8 cellular contexts compared by ENCODE assay signal in the genomic region with DNA sequence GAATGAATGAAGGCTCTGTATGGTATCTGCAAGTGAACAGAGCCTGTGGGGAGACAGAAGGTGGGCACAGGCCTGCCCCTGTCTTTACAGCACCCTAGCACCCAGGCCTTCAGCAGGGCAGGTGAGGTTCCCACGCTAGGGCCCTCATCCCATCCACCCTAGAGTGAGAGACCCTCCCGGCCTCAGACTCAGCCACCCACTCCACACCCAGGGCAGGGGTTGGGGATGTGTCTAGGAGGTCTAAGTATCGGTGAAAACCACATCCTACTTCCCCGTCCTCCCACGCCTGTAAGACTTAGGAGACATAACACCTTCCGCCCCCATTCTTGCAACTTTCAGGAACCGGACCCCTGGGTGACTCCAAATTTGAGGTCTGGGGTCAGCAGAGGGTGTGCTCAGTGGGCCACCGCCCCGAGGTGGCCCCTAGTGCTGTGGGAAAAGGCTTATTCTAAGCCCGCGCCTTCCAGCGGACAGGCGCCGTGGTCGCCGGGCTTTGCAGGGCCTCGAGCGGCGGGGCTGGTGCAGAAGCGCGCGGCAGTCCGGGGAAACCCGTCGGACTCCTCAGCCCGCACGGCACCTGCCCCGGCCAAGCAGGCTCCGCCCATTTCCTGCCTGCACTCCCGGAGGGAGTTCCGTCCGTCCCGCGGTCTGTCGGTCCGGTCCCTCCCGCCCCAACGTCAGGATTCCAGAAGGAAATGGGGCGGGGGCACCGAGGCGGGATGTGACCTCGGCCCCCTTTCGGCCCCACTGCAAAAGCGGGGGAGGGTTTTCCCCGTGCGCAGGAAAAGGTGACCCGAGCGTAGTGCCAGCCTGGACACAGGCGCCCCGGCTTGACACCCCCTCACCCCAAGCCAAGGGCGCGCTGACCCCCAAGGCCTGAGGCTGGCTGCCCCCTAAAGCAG. TPM values are rescaled to one million over a fixed set of nuclear protein-coding genes. Genes with fewer than 3 reads are reported as not detected.
DNase-seq lines count a peak whose midpoint lies in the region; ATAC-seq and TF ChIP-seq lines count a peak whose summit lies in the region.

No MANE protein-coding gene starts in this region.

- H3K27me3 ChIP-seq in GM23248 (replicated peaks; ENCODE audit: insufficient read depth) = no peaks in the 10 kb centered on the region

- H3K9ac ChIP-seq in ES-I3 (ENCODE audit: low read depth, low read length) (peak overlapping the region; percentile 75), GM23248 (no peak overlapping the region)

- peaks cover 62% of the 10 kb centered on the region for H3K4me1 Mint-ChIP-seq in activated CD4-positive, alpha-beta memory T cell treated with anti-CD3 and anti-CD28 coated beads for 36 hours (ENCODE audit: low read depth)
- peaks cover 59 to 71% of the 10 kb centered on the region in 2 donors for H3K4me1 Mint-ChIP-seq in natural killer cell

- H3K9me3 Mint-ChIP-seq in activated CD4-positive, alpha-beta memory T cell treated with anti-CD3 and anti-CD28 coated beads for 36 hours = no peaks in the 10 kb centered on the region
- no peaks in the 10 kb centered on the region for H3K9me3 Mint-ChIP-seq in natural killer cell

- CTCF ChIA-PET in activated CD4-positive, alpha-beta memory T cell treated with anti-CD3 and anti-CD28 coated beads for 36 hours (lab: Charles Lee) = interaction anchor here (0.9 to 2.5 kb wide), 13 partner anchors 22 to 441 kb away, joined by 3 to 59 read pairs (median 5); a partner anchor contains a TSS

- POLR2A ChIA-PET in activated CD4-positive, alpha-beta memory T cell treated with anti-CD3 and anti-CD28 coated beads for 36 hours (lab: Charles Lee) = interaction anchor here (0.6 to 2.3 kb wide), 8 partner anchors 10 to 114 kb away, joined by 3 to 15 read pairs (median 3); a partner anchor contains a TSS

- intact Hi-C loops in activated CD4-positive, alpha-beta memory T cell treated with anti-CD3 and anti-CD28 coated beads for 36 hours (cut with micrococcal nuclease) = loop anchor here (2.0 to 10.0 kb wide), 3 partner anchors 82 to 344 kb away; a partner anchor contains a TSS
- intact Hi-C loops in natural killer cell (cut with micrococcal nuclease) = loop anchor here (2.0 to 5.0 kb wide), 2 partner anchors 22 to 441 kb away; a partner anchor contains a TSS

- peak overlapping the region; percentile 74 for H3K4me2 ChIP-seq in GM23248 (ENCODE audit: unreplicated experiment)

- peaks cover 15% of the 10 kb centered on the region for H3K4me1 ChIP-seq in ES-I3 (ENCODE audit: insufficient read depth, low read length)
- peaks cover 14% of the 10 kb centered on the region for H3K4me1 ChIP-seq in GM23248 (ENCODE audit: insufficient read depth)

- H2AFZ ChIP-seq in GM23248 = peak overlapping the region; percentile 79

- H3K4me3 Mint-ChIP-seq in activated CD4-positive, alpha-beta memory T cell treated with anti-CD3 and anti-CD28 coated beads for 36 hours = peak overlapping the region; percentile 76
- H3K4me3 Mint-ChIP-seq in natural killer cell = peak overlapping the region; percentile 83

- DNase-seq in GM23248 (peak; percentile 45), NCI-H2029 treated with DMSO at 0.1 percent for 48 hours (lab: John Stamatoyannopoulos, UW) (peak; percentile 39), epithelial cell of prostate (ENCODE audit: low read depth, low spot score) (no peak), natural killer cell (peak; percentile 63), ureter (ENCODE audit: low spot score) (peak; percentile 82), GOT3 (lab: John Stamatoyannopoulos, UW) (no peak)
- peak; percentile 83 for DNase-seq in activated CD4-positive, alpha-beta memory T cell treated with anti-CD3 and anti-CD28 coated beads for 36 hours

- no peaks in the 10 kb centered on the region for H3K27me3 Mint-ChIP-seq in activated CD4-positive, alpha-beta memory T cell treated with anti-CD3 and anti-CD28 coated beads for 36 hours
- no peaks in the 10 kb centered on the region for H3K27me3 Mint-ChIP-seq in natural killer cell (ENCODE audit: low read depth in 2 of 2)

- H3K9me3 ChIP-seq in ES-I3 (ENCODE audit: control insufficient read depth, insufficient read depth, low read length) = no peaks in the 10 kb centered on the region
- H3K9me3 ChIP-seq in GM23248 (ENCODE audit: low read depth) = no peaks in the 10 kb centered on the region

- H3K27ac ChIP-seq in GM23248 (no peak overlapping the region), epithelial cell of prostate (peak overlapping the region; percentile 96)

- no peaks in the 10 kb centered on the region for H4K20me1 ChIP-seq in GM23248 (ENCODE audit: insufficient read depth)

- in situ Hi-C loops in GM23248 (cut with MboI) = no loop called here

- no peaks in the 10 kb centered on the region for H3K9me2 ChIP-seq in GM23248 (ENCODE audit: insufficient read depth)

- no peak for TF ChIP-seq CTCF in natural killer cell (IDR thresholded peaks at IDR 0.05)

- H3K79me2 ChIP-seq in GM23248 (ENCODE audit: insufficient read depth) = peaks cover 24% of the 10 kb centered on the region

- H3K27ac Mint-ChIP-seq in activated CD4-positive, alpha-beta memory T cell treated with anti-CD3 and anti-CD28 coated beads for 36 hours = peak overlapping the region; percentile 83
- H3K27ac Mint-ChIP-seq in natural killer cell = peak overlapping the region; percentile 88 to 95

- H3F3A ChIP-seq in GM23248 (ENCODE audit: insufficient read depth) = peaks cover under 1% of the 10 kb centered on the region; the same call in 1 of the 2 replicates

- H3K36me3 ChIP-seq in ES-I3 (ENCODE audit: insufficient read depth, low read length) = peaks cover 7% of the 10 kb centered on the region; the same call in 1 of the 2 replicates
- no peaks in the 10 kb centered on the region for H3K36me3 ChIP-seq in GM23248 (ENCODE audit: low read depth)

- 33 to 59% methylated on average over 12 to 51 of the region's 52 CpGs for WGBS in GM23248 (ENCODE audit: low coverage in 1 of 2, low lambda C conversion rate in 2 of 2, missing lambda C conversion rate in 2 of 2), 2 experiments

- peak; percentile 22 to 41 (median 24) for ATAC-seq in natural killer cell

- peak overlapping the region; percentile 56 for H3K4me3 ChIP-seq in GM23248

- peaks cover 35% of the 10 kb centered on the region for H3K36me3 Mint-ChIP-seq in activated CD4-positive, alpha-beta memory T cell treated with anti-CD3 and anti-CD28 coated beads for 36 hours
- H3K36me3 Mint-ChIP-seq in natural killer cell = peaks cover 7% of the 10 kb centered on the region

RNA-seq across cellular contexts. Expression of a gene that starts 0.9 kb away (rescaled TPM):
- 0.38 and 1.3 TPM in 2 replicates for total RNA-seq in GM23248 (2014; rRNA removed; shearing (Covaris generic))
- 1.3 and 1.7 TPM in 2 replicates for polyA plus RNA-seq in GM23248 (2016; fragmentation: Nextera tagmentation; extraction: Ambion mirVana)
- 10 to 100 TPM; 23.7 to 24.5 TPM for total RNA-seq in activated CD4-positive, alpha-beta memory T cell treated with anti-CD3 and anti-CD28 coated beads for 36 hours
- 10 to 100 TPM; 15.2 to 22.3 (median 17.6) TPM for total RNA-seq in natural killer cell
- 17.4 TPM for total RNA-seq in ureter

RNA-seq across cellular contexts. Expression of a gene that starts 2.4 kb away (rescaled TPM):
- total RNA-seq in GM23248 (2014; rRNA removed; shearing (Covaris generic)) = 39.0 and 47.1 TPM in 2 replicates
- 54.8 and 59.4 TPM in 2 replicates for polyA plus RNA-seq in GM23248 (2016; fragmentation: Nextera tagmentation; extraction: Ambion mirVana)
- 10 to 100 TPM; 62.3 to 63.1 TPM for total RNA-seq in activated CD4-positive, alpha-beta memory T cell treated with anti-CD3 and anti-CD28 coated beads for 36 hours
- total RNA-seq in natural killer cell = 10 to 100 TPM; 52.7 to 63.0 (median 55.0) TPM
- total RNA-seq in ureter = 75.0 TPM

RNA-seq across cellular contexts. Expression of a gene that starts 8.8 kb away (rescaled TPM):
- 16.4 and 16.6 TPM in 2 replicates for total RNA-seq in GM23248 (2014; rRNA removed; shearing (Covaris generic))
- 1.2 and 1.5 TPM in 2 replicates for polyA plus RNA-seq in GM23248 (2016; fragmentation: Nextera tagmentation; extraction: Ambion mirVana)
- total RNA-seq in activated CD4-positive, alpha-beta memory T cell treated with anti-CD3 and anti-CD28 coated beads for 36 hours = 10 to 100 TPM; 12.5 to 13.5 TPM
- total RNA-seq in natural killer cell = 10 to 100 TPM; 11.5 to 16.8 (median 13.8) TPM
- total RNA-seq in ureter = 31.2 TPM

RNA-seq across cellular contexts. Expression of a gene that starts 22.4 kb away (rescaled TPM):
- total RNA-seq in GM23248 (2014; rRNA removed; shearing (Covaris generic)) = 17.6 and 21.5 TPM in 2 replicates
- polyA plus RNA-seq in GM23248 (2016; fragmentation: Nextera tagmentation; extraction: Ambion mirVana) = 28.8 and 33.4 TPM in 2 replicates
- 10 to 100 TPM; 26.6 to 29.6 TPM for total RNA-seq in activated CD4-positive, alpha-beta memory T cell treated with anti-CD3 and anti-CD28 coated beads for 36 hours
- 10 to 100 TPM; 49.9 to 58.1 (median 49.9) TPM for total RNA-seq in natural killer cell
- total RNA-seq in ureter = 47.6 TPM

RNA-seq across cellular contexts. Expression of a gene that starts 57.4 kb away (rescaled TPM):
- total RNA-seq in GM23248 (2014; rRNA removed; shearing (Covaris generic)) = 0.32 and 0.51 TPM in 2 replicates
- polyA plus RNA-seq in GM23248 (2016; fragmentation: Nextera tagmentation; extraction: Ambion mirVana) = 0.09 and 0.14 TPM in 2 replicates
- 1 to 10 TPM; 3.1 TPM for total RNA-seq in activated CD4-positive, alpha-beta memory T cell treated with anti-CD3 and anti-CD28 coated beads for 36 hours
- 1 to 10 TPM; 4.3 to 5.5 (median 5.3) TPM for total RNA-seq in natural killer cell
- total RNA-seq in ureter = 1.9 TPM

Comparison
In these comparisons a context has a peak if more than half of its experiments do, and no peak if none do; other contexts are left out.
1. DNase-seq: peak in GM23248 (single experiment), NCI-H2029 treated with DMSO at 0.1 percent for 48 hours (single experiment), activated CD4-positive, alpha-beta memory T cell treated with anti-CD3 and anti-CD28 coated beads for 36 hours (single experiment), natural killer cell (single experiment) and ureter (single experiment); none in epithelial cell of prostate (single experiment) and GOT3 (single experiment).